ENCODE assay signal across 33 cellular contexts in the genomic region with DNA sequence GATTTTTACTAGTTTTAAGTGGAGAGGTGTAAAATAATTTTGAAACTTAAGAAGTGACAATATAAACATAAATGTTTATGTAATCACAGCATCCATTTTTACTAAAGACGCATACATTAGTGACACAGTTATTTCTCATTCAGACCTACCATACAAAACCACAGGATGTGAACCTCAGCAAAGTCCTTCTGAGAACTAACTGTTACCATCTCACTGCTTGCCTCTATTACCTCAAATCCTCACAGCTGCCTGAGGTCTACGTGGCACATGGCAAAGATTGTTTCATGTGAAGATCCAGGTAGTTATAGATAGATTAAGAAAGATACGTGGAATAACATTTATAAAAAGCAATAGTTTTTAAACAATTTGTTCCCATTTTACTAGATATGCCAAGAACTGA.
DNase-seq lines count a peak whose midpoint lies in the region; ATAC-seq, FAIRE-seq and TF ChIP-seq lines count a peak whose summit lies in the region.
"Had no signal": no experiment of that assay in that cellular context is flagged by ENCODE, and none has a peak within 500 bp of the region (broad histone marks: within the 10 kb centered on the region; RNA-seq: fewer than 3 reads in every experiment).

No MANE protein-coding gene starts in this region.

- H3K4me3 ChIP-seq in DND-41 (ENCODE audit: low read depth in 1 of 2, low read length in 2 of 2) = no peak overlapping the region
- H3K4me3 ChIP-seq in kidney (ENCODE audit: low read length in 2 of 2) = no peak overlapping the region
- H3K4me3 ChIP-seq in small intestine (ENCODE audit: low read depth in 1 of 2, low read length in 2 of 2) = no peak overlapping the region
- no peak overlapping the region for H3K4me3 ChIP-seq in lower lobe of right lung
- H3K4me3 ChIP-seq: A549; BLaER1; BLaER1 treated with 17β-estradiol and CSF1 and Interleukin-3, amounts not matched to agents 10 nM and 100 nM had no signal

- H3K27me3 ChIP-seq in DND-41 (ENCODE audit: insufficient read depth, low read length, poor library complexity) (no peaks in the 10 kb centered on the region), small intestine (ENCODE audit: control insufficient read depth in 2 of 2, insufficient read depth in 2 of 2, low read length in 2 of 2) (no peaks in the 10 kb centered on the region), lower lobe of right lung (ENCODE audit: low read depth) (no peaks in the 10 kb centered on the region)
- H3K27me3 ChIP-seq: BE2C had no signal

- H3K79me2 ChIP-seq in DND-41 (ENCODE audit: insufficient read depth, low read length) = no peaks in the 10 kb centered on the region

- no peak overlapping the region for H2AFZ ChIP-seq in DND-41 (ENCODE audit: low read depth, low read length)

- H3K36me3 ChIP-seq in DND-41 (ENCODE audit: insufficient read depth, low read length) (no peaks in the 10 kb centered on the region), kidney (ENCODE audit: control insufficient read depth in 1 of 2, insufficient read depth in 2 of 2, low read length in 2 of 2) (no peaks in the 10 kb centered on the region), small intestine (ENCODE audit: control insufficient read depth in 2 of 2, insufficient read depth in 2 of 2, low read length in 2 of 2) (no peaks in the 10 kb centered on the region), lower lobe of right lung (no peaks in the 10 kb centered on the region)
- H3K36me3 ChIP-seq: BE2C; BLaER1; BLaER1 treated with 17β-estradiol and CSF1 and Interleukin-3, amounts not matched to agents 10 nM and 100 nM had no signal

- H3K4me2 ChIP-seq in DND-41 (ENCODE audit: insufficient read depth, low read length) = no peak overlapping the region
- H3K4me2 ChIP-seq: A549; BLaER1; BLaER1 treated with 17β-estradiol and CSF1 and Interleukin-3, amounts not matched to agents 10 nM and 100 nM had no signal

- H4K20me1 ChIP-seq in DND-41 (ENCODE audit: insufficient read depth, low read length) = no peaks in the 10 kb centered on the region
- H4K20me1 ChIP-seq: BLaER1; BLaER1 treated with 17β-estradiol and CSF1 and Interleukin-3, amounts not matched to agents 10 nM and 100 nM had no signal

- 0 out of 2 replicates have a peak, but pooled peaks cover 4% of the 10 kb centered on the region for H3K4me1 ChIP-seq in DND-41 (ENCODE audit: insufficient read depth, low read length)
- no peaks in the 10 kb centered on the region for H3K4me1 ChIP-seq in kidney (ENCODE audit: control insufficient read depth in 1 of 2, insufficient read depth in 1 of 2, low read depth in 1 of 2, low read length in 2 of 2)
- H3K4me1 ChIP-seq in small intestine (ENCODE audit: control insufficient read depth in 2 of 2, insufficient read depth in 1 of 2, low read depth in 1 of 2, low read length in 1 of 2) = no peaks in the 10 kb centered on the region
- no peaks in the 10 kb centered on the region for H3K4me1 ChIP-seq in lower lobe of right lung
- H3K4me1 ChIP-seq: A549; BE2C; BLaER1; BLaER1 treated with 17β-estradiol and CSF1 and Interleukin-3, amounts not matched to agents 10 nM and 100 nM; Caco-2 had no signal

- H3K9me3 ChIP-seq in DND-41 (ENCODE audit: insufficient read depth, low read length, severe bottlenecking) = no peaks in the 10 kb centered on the region
- H3K9me3 ChIP-seq in kidney (ENCODE audit: control insufficient read depth in 1 of 2, low read length in 2 of 2) = no peaks in the 10 kb centered on the region
- H3K9me3 ChIP-seq in small intestine (ENCODE audit: control insufficient read depth, low read depth) = no peaks in the 10 kb centered on the region
- no peaks in the 10 kb centered on the region for H3K9me3 ChIP-seq in lower lobe of right lung
- H3K9me3 ChIP-seq: A549; BE2C; BLaER1; BLaER1 treated with 17β-estradiol and CSF1 and Interleukin-3, amounts not matched to agents 10 nM and 100 nM; Caco-2 had no signal

- ATAC-seq in DND-41 (ENCODE audit: insufficient read depth, low read depth) (peak; percentile 71; the same call in 2 of the 3 replicates), GM18858 (IDR thresholded peaks at IDR 0.05; ENCODE audit: unreplicated experiment) (no peak), lower lobe of right lung (no peak)
- ATAC-seq: A549; CD8-positive, alpha-beta T cell had no signal

- no peak for TF ChIP-seq CTCF in DND-41 (IDR thresholded peaks at IDR 0.05; ENCODE audit: borderline replicate concordance, extremely low read depth, low read length, poor library complexity, severe bottlenecking)
- TF ChIP-seq CTCF in kidney (IDR thresholded peaks at IDR 0.05; ENCODE audit: borderline replicate concordance, extremely low read depth, insufficient read depth) = no peak
- no peak for TF ChIP-seq CTCF in lower lobe of right lung (IDR thresholded peaks at IDR 0.05)

- 53 to 80% (median 67%) methylated on average over 3 of the region's 3 CpGs for WGBS in small intestine, 3 donors

- peak; percentile 17 for DNase-seq in DND-41
- DNase-seq in RCC 7860 (ENCODE audit: low spot score) = no peak
- DNase-seq in kidney = no peak
- DNase-seq in small intestine = no peak
- DNase-seq in GF-D8 (lab: John Stamatoyannopoulos, UW) = no peak
- no peak for DNase-seq in lower lobe of right lung
- no peak for DNase-seq in activated CD8-positive, alpha-beta memory T cell treated with anti-CD3 and anti-CD28 coated beads, Interleukin-2, amount 50 U/mL, for 48 hours
- DNase-seq: 8988T; ACHN; AML-193; BE2C; C1 segment of cervical spinal cord; Caco-2; Calu3; CD4-positive, alpha-beta memory T cell; CD4-positive, alpha-beta T cell; CD4-positive, CD25-positive, alpha-beta regulatory T cell; CD8-positive, alpha-beta memory T cell; CD8-positive, alpha-beta T cell; COR-L47; DMS 273 treated with DMSO at 0.1 percent for 48 hours; DMS153; DMS53; DMS79; DMS79 treated with DMSO at 0.1 percent for 48 hours; EL had no signal

- intact Hi-C loops in kidney (cut with DNase I) = no loop called here
- intact Hi-C loops in lower lobe of right lung (cut with DNase I) = no loop called here

- H3K9ac ChIP-seq in DND-41 (ENCODE audit: low read depth, low read length) (no peak overlapping the region), kidney (ENCODE audit: low read length in 2 of 2) (no peak overlapping the region)
- H3K9ac ChIP-seq: BLaER1; BLaER1 treated with 17β-estradiol and CSF1 and Interleukin-3, amounts not matched to agents 10 nM and 100 nM had no signal

- FAIRE-seq in RCC 7860 (lab: Jason Lieb, UNC) (peak; percentile 5), kidney (lab: Jason Lieb, UNC) (peak; percentile 86), small intestine (lab: Jason Lieb, UNC) (peak; percentile 5)
- FAIRE-seq: D721Med had no signal

- H3K27ac ChIP-seq in DND-41 (ENCODE audit: low read length) = no peak overlapping the region
- no peak overlapping the region for H3K27ac ChIP-seq in kidney (ENCODE audit: low read depth in 2 of 2, low read length in 2 of 2)
- H3K27ac ChIP-seq in small intestine (ENCODE audit: low read depth in 1 of 2, low read length in 1 of 2) = no peak overlapping the region
- H3K27ac ChIP-seq in lower lobe of right lung = no peak overlapping the region
- H3K27ac ChIP-seq: 22Rv1; A549; BLaER1; BLaER1 treated with 17β-estradiol and CSF1 and Interleukin-3, amounts not matched to agents 10 nM and 100 nM; C4-2B had no signal
